In genomic region chr5:67234671-67235176, GRCh38 we compare ENCODE assay signal across 10 cellular contexts. TPM values are rescaled to one million over a fixed set of nuclear protein-coding genes. Genes with fewer than 3 reads are reported as not detected.
A peak's percentile ranks its signal among the peaks of the same experiment; 100 is the strongest.
DNase-seq lines count a peak whose midpoint lies in the region; ATAC-seq and TF ChIP-seq lines count a peak whose summit lies in the region.
"Had no signal": no experiment of that assay in that cellular context is flagged by ENCODE, and none has a peak within 500 bp of the region (broad histone marks: within the 10 kb centered on the region; RNA-seq: fewer than 3 reads in every experiment).

No MANE protein-coding gene starts in this region.

- no peaks in the 10 kb centered on the region for H3K27me3 ChIP-seq in PC-3 (ENCODE audit: low read length)
- no peaks in the 10 kb centered on the region for H3K27me3 ChIP-seq in parathyroid adenoma (ENCODE audit: control insufficient read depth, insufficient read depth, low read length)
- H3K27me3 ChIP-seq in mesendoderm (ENCODE audit: insufficient read depth, low read length, poor library complexity) = no peaks in the 10 kb centered on the region

- no TSS peak for BruUV-seq in PC-3 (replicated peaks; lab: Mats Ljungman, UMichigan)

- no peak overlapping the region for H4K5ac ChIP-seq in mesendoderm (ENCODE audit: low read length)

- H4K8ac ChIP-seq in mesendoderm (ENCODE audit: low read depth, low read length) = no peak overlapping the region

- H3K4me1 ChIP-seq in PC-3 (ENCODE audit: insufficient read depth, low read length) = peaks cover 24% of the 10 kb centered on the region
- H3K4me1 ChIP-seq in parathyroid adenoma = peaks cover 22% of the 10 kb centered on the region
- H3K4me1 ChIP-seq in mesendoderm (ENCODE audit: control insufficient read depth, low read depth, low read length) = no peaks in the 10 kb centered on the region

- H2AFZ ChIP-seq in PC-3 (ENCODE audit: low read length) = peak overlapping the region; percentile 61; the same call in 1 of the 2 replicates
- H2AFZ ChIP-seq in parathyroid adenoma = peak overlapping the region; percentile 82

- H3K4me3 ChIP-seq in PC-3 (ENCODE audit: low read length) (no peak overlapping the region), fibroblast of mammary gland (ENCODE audit: control insufficient read depth, low read depth, low read length) (no peak overlapping the region), parathyroid adenoma (ENCODE audit: low read depth, low read length) (peak overlapping the region; percentile 13), mesendoderm (ENCODE audit: low read length) (no peak overlapping the region)

- DNase-seq in CD14-positive monocyte (ENCODE audit: low spot score) (no peak), PC-3 (peak; percentile 76), fibroblast of mammary gland (ENCODE audit: low read depth) (peak; percentile 93), NCI-H2107 treated with DMSO at 0.1 percent for 48 hours (lab: John Stamatoyannopoulos, UW; ENCODE audit: unreplicated experiment) (no peak), mesendoderm (no peak), LoVo (ENCODE audit: low spot score) (no peak)
- DNase-seq in activated effector memory CD4-positive, alpha-beta T cell treated with anti-CD3 and anti-CD28 coated beads, Interleukin-2, amount 50 U/mL, for 16 hours = no peak

- H3K4me3 Mint-ChIP-seq in CD14-positive monocyte = peak overlapping the region; percentile 67 to 87
- H3K4me3 Mint-ChIP-seq: natural killer cell treated with Interleukin-12 subunit alpha and Interleukin-12 subunit beta and Interleukin-15 and Interleukin-18, amount 100 ng/mL, for 72 hours had no signal

- POLR2A ChIA-PET in PC-3 (lab: Charles Lee; ENCODE audit: unreplicated experiment) = no interaction called here

- H3K27ac ChIP-seq in PC-3 (ENCODE audit: low read length) (no peak overlapping the region), parathyroid adenoma (peak overlapping the region; percentile 89), mesendoderm (ENCODE audit: low read depth, low read length) (no peak overlapping the region)

- no peaks in the 10 kb centered on the region for H3F3A ChIP-seq in PC-3 (ENCODE audit: low read length, unreplicated experiment)

- no peaks in the 10 kb centered on the region for H3K27me3 Mint-ChIP-seq in CD14-positive monocyte (ENCODE audit: low read depth in 3 of 3)

- peak; percentile 62; the same call in 1 of the 2 replicates for ATAC-seq in PC-3
- ATAC-seq: natural killer cell treated with Interleukin-12 subunit alpha and Interleukin-12 subunit beta and Interleukin-15 and Interleukin-18, amount 100 ng/mL, for 72 hours had no signal

- H2AK5ac ChIP-seq in mesendoderm (ENCODE audit: low read length) = no peak overlapping the region

- H3K27ac Mint-ChIP-seq in CD14-positive monocyte = peak overlapping the region in 2 of 7 donors; percentile 35 to 67
- H3K27ac Mint-ChIP-seq: IgD-negative memory B cell; natural killer cell treated with Interleukin-12 subunit alpha and Interleukin-12 subunit beta and Interleukin-15 and Interleukin-18, amount 100 ng/mL, for 72 hours had no signal

- H3K9ac ChIP-seq in PC-3 (ENCODE audit: low read length) (no peak overlapping the region), parathyroid adenoma (no peak overlapping the region), mesendoderm (ENCODE audit: low read length) (no peak overlapping the region)

- CTCF ChIA-PET in PC-3 (lab: Charles Lee) = no interaction called here

- H3K9me3 Mint-ChIP-seq in CD14-positive monocyte = peaks cover 0 to 7% (median 2%) of the 10 kb centered on the region in 7 donors
- H3K9me3 Mint-ChIP-seq: IgD-negative memory B cell; natural killer cell treated with Interleukin-12 subunit alpha and Interleukin-12 subunit beta and Interleukin-15 and Interleukin-18, amount 100 ng/mL, for 72 hours had no signal

- H3K9me3 ChIP-seq in PC-3 (ENCODE audit: low read length) = no peaks in the 10 kb centered on the region
- no peaks in the 10 kb centered on the region for H3K9me3 ChIP-seq in parathyroid adenoma (ENCODE audit: control insufficient read depth, low read length)

- H3K4me1 Mint-ChIP-seq in CD14-positive monocyte = peaks cover 11% of the 10 kb centered on the region

- peak overlapping the region; percentile 62; the same call in 1 of the 2 replicates for H3K4me2 ChIP-seq in PC-3 (ENCODE audit: low read length)
- peak overlapping the region; percentile 60 for H3K4me2 ChIP-seq in parathyroid adenoma (ENCODE audit: low read length)
- H3K4me2 ChIP-seq in mesendoderm (ENCODE audit: low read length) = no peak overlapping the region

- no peak overlapping the region for H2BK15ac ChIP-seq in mesendoderm (replicated peaks; ENCODE audit: low read depth)

- H3K79me2 ChIP-seq in PC-3 (ENCODE audit: low read length) (no peaks in the 10 kb centered on the region), parathyroid adenoma (peaks cover 3% of the 10 kb centered on the region), mesendoderm (ENCODE audit: control insufficient read depth, insufficient read depth, low read length) (no peaks in the 10 kb centered on the region)

- intact Hi-C loops in CD14-positive monocyte (cut with micrococcal nuclease) (no loop called here), PC-3 (cut with micrococcal nuclease) (no loop called here)

- H3K23ac ChIP-seq in mesendoderm (ENCODE audit: low read length) = no peak overlapping the region

- no peak overlapping the region for H2BK120ac ChIP-seq in mesendoderm (ENCODE audit: low read depth, low read length)

- H3K9me2 ChIP-seq in PC-3 (replicated peaks; ENCODE audit: low read length) = no peaks in the 10 kb centered on the region

- H3K56ac ChIP-seq in mesendoderm (ENCODE audit: low read length) = no peak overlapping the region

- no peak for TF ChIP-seq CTCF in CD14-positive monocyte (IDR thresholded peaks at IDR 0.05)
- no peak for TF ChIP-seq CTCF in PC-3 (conservative IDR thresholded peaks at IDR 0.05; ENCODE audit: low read depth, low read length)
- TF ChIP-seq CTCF in fibroblast of mammary gland (conservative IDR thresholded peaks at IDR 0.05; ENCODE audit: control insufficient read depth, insufficient read depth, low read depth, low read length) = no peak
- TF ChIP-seq CTCF in parathyroid adenoma (IDR thresholded peaks at IDR 0.05) = no peak

- H3K4ac ChIP-seq in mesendoderm (ENCODE audit: low read depth, low read length) = no peak overlapping the region

- H3K36me3 ChIP-seq in PC-3 (ENCODE audit: low read depth, low read length) = no peaks in the 10 kb centered on the region
- H3K36me3 ChIP-seq in parathyroid adenoma (ENCODE audit: control insufficient read depth, insufficient read depth, low read length) = no peaks in the 10 kb centered on the region
- H3K36me3 ChIP-seq in mesendoderm (ENCODE audit: control insufficient read depth, insufficient read depth, low read length) = no peaks in the 10 kb centered on the region

- WGBS in mesendoderm (ENCODE audit: extremely low coverage, insufficient coverage, low lambda C conversion rate) = no CpG with 5 or more reads among the region's 10 CpGs

- H2BK5ac ChIP-seq in mesendoderm (ENCODE audit: low read length) = no peak overlapping the region

- H4K20me1 ChIP-seq in PC-3 (ENCODE audit: low read length) = no peaks in the 10 kb centered on the region

- no peak overlapping the region for H3K18ac ChIP-seq in mesendoderm (ENCODE audit: low read length)

- H3K36me3 Mint-ChIP-seq in CD14-positive monocyte = no peaks in the 10 kb centered on the region
- H3K36me3 Mint-ChIP-seq: IgD-negative memory B cell; natural killer cell treated with Interleukin-12 subunit alpha and Interleukin-12 subunit beta and Interleukin-15 and Interleukin-18, amount 100 ng/mL, for 72 hours had no signal

- no peaks in the 10 kb centered on the region for H3K79me1 ChIP-seq in mesendoderm (ENCODE audit: low read length)

RNA-seq across cellular contexts. Expression of gene CD180, which starts 38.1 kb away (rescaled TPM):
- 10 to 100 TPM; 11.7 to 22.0 TPM for polyA plus RNA-seq in CD14-positive monocyte
- total RNA-seq in PC-3 (2014; rRNA removed) = not detected in 2 replicates
- not detected for polyA plus RNA-seq in mesendoderm (2013, experiment 1 of 2)
- polyA plus RNA-seq in mesendoderm (2013, experiment 2 of 2) = not detected

Comparison
In these comparisons a context has a peak if more than half of its experiments do, and no peak if none do; other contexts are left out.
1. DNase-seq: peak in PC-3 (single experiment) and fibroblast of mammary gland (single experiment); none in CD14-positive monocyte (single experiment), NCI-H2107 treated with DMSO at 0.1 percent for 48 hours (single experiment), activated effector memory CD4-positive, alpha-beta T cell treated with anti-CD3 and anti-CD28 coated beads, Interleukin-2, amount 50 U/mL, for 16 hours (single experiment), mesendoderm (single experiment) and LoVo (single experiment).